25 cellular contexts compared by ENCODE assay signal in the genomic region with DNA sequence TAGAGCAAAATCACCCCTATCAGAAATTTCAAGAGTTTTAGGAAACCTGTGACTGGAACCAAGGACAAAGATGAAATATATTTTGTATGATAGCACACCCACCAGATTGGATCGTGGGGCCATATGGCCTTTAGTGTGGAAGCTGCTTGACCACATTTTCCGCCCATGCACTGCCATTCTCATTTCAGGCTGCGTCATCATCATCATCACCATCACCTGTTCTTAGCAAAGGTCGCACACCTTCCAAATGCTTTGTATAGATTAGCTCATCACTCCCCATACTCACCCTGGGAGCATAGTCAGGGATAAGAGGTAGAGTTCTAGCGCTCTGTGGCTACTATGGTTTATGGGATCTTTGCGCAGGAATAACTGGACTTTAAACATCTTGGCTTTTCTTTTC.
"Had no signal": no experiment of that assay in that cellular context is flagged by ENCODE, and none has a peak within 500 bp of the region (broad histone marks: within the 10 kb centered on the region; RNA-seq: fewer than 3 reads in every experiment).

No MANE protein-coding gene starts in this region.

- DNase-seq: activated CD4-positive, alpha-beta T cell treated with anti-CD3 and anti-CD28 coated beads for 4 hours; activated CD4-positive, CD25-positive, alpha-beta regulatory T cell; activated naive CD4-positive, alpha-beta T cell; activated T-cell treated with anti-CD3 and anti-CD28 coated beads for 4 hours; activated T-cell treated with anti-CD3 and anti-CD28 coated beads, Interleukin-2, amount 50 U/mL, for 72 hours; brain microvascular endothelial cell; caudate nucleus; endodermal cell; foreskin keratinocyte; heart left ventricle; kidney glomerular epithelial cell; lower lobe of right lung; mesendoderm; mucosa of descending colon; right cardiac atrium; stimulated activated CD4-positive, alpha-beta T cell treated with anti-CD3 and anti-CD28 coated beads, Interleukin-2, amount 100 ng/mL, for 48 hours; T-helper 1 cell; tibial artery had no signal

- H3K27ac ChIP-seq: ascending aorta, brain microvascular endothelial cell, esophagus muscularis mucosa, foreskin keratinocyte, heart left ventricle, lower lobe of right lung, suprapubic skin, tibial artery had no signal

- H3K9me3 ChIP-seq: ascending aorta, esophagus muscularis mucosa, heart left ventricle, lower lobe of right lung, mucosa of descending colon, suprapubic skin, tibial artery had no signal

- H3K27ac Mint-ChIP-seq: activated CD4-positive, alpha-beta memory T cell treated with anti-CD3 and anti-CD28 coated beads, Interleukin-2, amount 10 ng/mL, durations not matched to agents 7 days and 5 days; activated naive CD4-positive, alpha-beta T cell treated with anti-CD3 and anti-CD28 coated beads, Interleukin-2, amount 50 U/mL, for 72 hours; activated T-cell treated with anti-CD3 and anti-CD28 coated beads, Interleukin-2, amount 50 U/mL, for 72 hours; endodermal cell; natural killer cell treated with Interleukin-12 subunit alpha and Interleukin-12 subunit beta and Interleukin-15 and Interleukin-18, amount 100 ng/mL, for 72 hours; T-helper 2 cell treated with Interferon-gamma antibody and Interleukin-4, amounts not matched to agents 5 μg/mL and 100 μg/mL, for 36 hours had no signal

- H3K4me1 ChIP-seq: lower lobe of right lung, suprapubic skin had no signal

- H3K27me3 ChIP-seq: ascending aorta, brain microvascular endothelial cell, esophagus muscularis mucosa, foreskin keratinocyte, heart left ventricle, suprapubic skin, tibial artery had no signal

- H3K4me3 Mint-ChIP-seq: activated CD4-positive, alpha-beta memory T cell treated with anti-CD3 and anti-CD28 coated beads, Interleukin-2, amount 10 ng/mL, durations not matched to agents 7 days and 5 days; activated T-cell treated with anti-CD3 and anti-CD28 coated beads, Interleukin-2, amount 50 U/mL, for 72 hours; endodermal cell; natural killer cell treated with Interleukin-12 subunit alpha and Interleukin-12 subunit beta and Interleukin-15 and Interleukin-18, amount 100 ng/mL, for 72 hours; T-helper 2 cell treated with Interferon-gamma antibody and Interleukin-4, amounts not matched to agents 5 μg/mL and 100 μg/mL, for 36 hours had no signal

- H3K4me3 ChIP-seq: ascending aorta, esophagus muscularis mucosa, heart left ventricle, lower lobe of right lung, mucosa of descending colon, suprapubic skin, tibial artery had no signal

- ATAC-seq: activated T-cell treated with anti-CD3 and anti-CD28 coated beads, Interleukin-2, amount 50 U/mL, for 72 hours; foreskin keratinocyte; heart left ventricle; mucosa of descending colon; right cardiac atrium had no signal

- H3K36me3 ChIP-seq: ascending aorta, esophagus muscularis mucosa, heart left ventricle, lower lobe of right lung, suprapubic skin, tibial artery had no signal

- H3K27me3 Mint-ChIP-seq: activated CD4-positive, alpha-beta memory T cell treated with anti-CD3 and anti-CD28 coated beads, Interleukin-2, amount 10 ng/mL, durations not matched to agents 7 days and 5 days; natural killer cell treated with Interleukin-12 subunit alpha and Interleukin-12 subunit beta and Interleukin-15 and Interleukin-18, amount 100 ng/mL, for 72 hours had no signal

- H3K4me1 Mint-ChIP-seq: activated CD4-positive, alpha-beta memory T cell treated with anti-CD3 and anti-CD28 coated beads, Interleukin-2, amount 10 ng/mL, durations not matched to agents 7 days and 5 days; endodermal cell had no signal
